ENCODE assay signal across 8 cellular contexts in genomic region chr12:109477963-109478315, GRCh38. TPM values are rescaled to one million over a fixed set of nuclear protein-coding genes. Genes with fewer than 3 reads are reported as not detected.
DNase-seq lines count a peak whose midpoint lies in the region; ATAC-seq and TF ChIP-seq lines count a peak whose summit lies in the region.

No MANE protein-coding gene starts in this region.

- H3K4me3 ChIP-seq in GM12875 (ENCODE audit: low read depth, low read length) (peak overlapping the region; percentile 68), fibroblast of villous mesenchyme (ENCODE audit: low read depth, low read length) (peak overlapping the region; percentile 98), retinal pigment epithelial cell (ENCODE audit: low read length) (peak overlapping the region; percentile 98)

- ATAC-seq in T-helper 17 cell (no peak), GM21825 (IDR thresholded peaks at IDR 0.05; ENCODE audit: unreplicated experiment) (no peak), HG02885 (IDR thresholded peaks at IDR 0.05; ENCODE audit: poor library complexity, unreplicated experiment) (no peak)

- H3K9me3 ChIP-seq in T-helper 17 cell (ENCODE audit: control insufficient read depth, low read length, poor library complexity, severe bottlenecking): no peaks in the 10 kb centered on the region

- peak overlapping the region; percentile 99 for H3K4me3 Mint-ChIP-seq in T-helper 17 cell

- H3K4me1 Mint-ChIP-seq in T-helper 17 cell: peaks cover 40% of the 10 kb centered on the region

- H3K27ac Mint-ChIP-seq in T-helper 17 cell: peak overlapping the region; percentile 98

- peaks cover 3% of the 10 kb centered on the region for H3K36me3 Mint-ChIP-seq in T-helper 17 cell (ENCODE audit: low read depth)

- no peak for TF ChIP-seq CTCF in GM12875 (IDR thresholded peaks at IDR 0.05; ENCODE audit: borderline replicate concordance, insufficient read depth, low read depth, low read length)
- TF ChIP-seq CTCF in fibroblast of villous mesenchyme (IDR thresholded peaks at IDR 0.05; ENCODE audit: insufficient read depth, low read depth, low read length): no peak
- no peak for TF ChIP-seq CTCF in retinal pigment epithelial cell (conservative IDR thresholded peaks at IDR 0.05; ENCODE audit: low read depth, low read length)

- DNase-seq in T-helper 17 cell: no peak
- no peak for DNase-seq in fibroblast of villous mesenchyme (ENCODE audit: low read depth)
- DNase-seq in retinal pigment epithelial cell (ENCODE audit: low read depth): no peak
- no peak for DNase-seq in NCI-H226
- no peak for DNase-seq in DMS114 treated with DMSO at 0.1 percent for 48 hours (lab: John Stamatoyannopoulos, UW; ENCODE audit: unreplicated experiment)

- no peaks in the 10 kb centered on the region for H3K27me3 Mint-ChIP-seq in T-helper 17 cell

RNA-seq across cellular contexts. Expression of gene UBE3B, which starts 0.5 kb away (rescaled TPM):
- total RNA-seq in T-helper 17 cell (10 to 100 TPM; 26.9 to 32.9 TPM), fibroblast of villous mesenchyme (34.1 and 51.4 TPM in 2 replicates)

RNA-seq across cellular contexts. Expression of gene KCTD10, which starts 0.8 kb away (rescaled TPM):
- total RNA-seq in T-helper 17 cell: 10 to 100 TPM; 19.5 to 35.2 TPM
- 105 and 129 TPM in 2 replicates for total RNA-seq in fibroblast of villous mesenchyme
